In the genomic region with DNA sequence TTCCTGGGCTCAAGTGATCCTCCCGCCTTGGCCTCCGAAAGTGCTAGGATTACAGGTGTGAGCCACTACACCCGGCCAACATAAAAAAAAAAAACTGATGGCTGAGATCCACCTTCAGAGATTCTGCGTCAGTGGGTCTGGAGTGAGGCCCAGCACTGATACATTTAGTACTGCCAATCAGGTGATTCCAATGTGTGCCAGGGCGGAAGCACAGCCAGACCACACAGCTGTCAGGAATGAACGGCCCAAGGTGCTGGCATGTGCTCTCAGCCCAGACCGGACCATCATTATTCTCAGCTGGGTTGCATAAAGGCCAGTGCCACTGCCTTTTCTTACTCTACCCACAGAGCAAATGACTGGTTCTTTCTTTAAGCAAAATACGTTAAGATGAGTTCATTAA, we compare ENCODE assay signal across 1 cellular context.
TF ChIP-seq lines count a peak whose summit lies in the region.

No MANE protein-coding gene starts in this region.

TF ChIP-seq in HepG2, 621 proteins besides CTCF, POLR2A, EP300 and RAD21 (continued from another document):
- TF ChIP-seq, protein P1, sequence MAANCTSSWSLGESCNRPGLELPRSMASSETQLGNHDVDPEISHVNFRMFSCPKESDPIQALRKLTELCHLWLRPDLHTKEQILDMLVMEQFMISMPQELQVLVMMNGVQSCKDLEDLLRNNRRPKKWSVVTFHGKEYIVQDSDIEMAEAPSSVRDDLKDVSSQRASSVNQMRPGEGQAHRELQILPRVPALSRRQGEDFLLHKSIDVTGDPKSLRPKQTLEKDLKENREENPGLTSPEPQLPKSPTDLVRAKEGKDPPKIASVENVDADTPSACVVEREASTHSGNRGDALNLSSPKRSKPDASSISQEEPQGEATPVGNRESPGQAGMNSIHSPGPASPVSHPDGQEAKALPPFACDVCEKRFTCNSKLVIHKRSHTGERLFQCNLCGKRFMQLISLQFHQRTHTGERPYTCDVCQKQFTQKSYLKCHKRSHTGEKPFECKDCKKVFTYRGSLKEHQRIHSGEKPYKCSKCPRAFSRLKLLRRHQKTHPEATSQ (CRISPR knock-in tag; IDR thresholded peaks at IDR 0.05; ENCODE audit: borderline replicate concordance): no peak
- TF ChIP-seq, protein P2, sequence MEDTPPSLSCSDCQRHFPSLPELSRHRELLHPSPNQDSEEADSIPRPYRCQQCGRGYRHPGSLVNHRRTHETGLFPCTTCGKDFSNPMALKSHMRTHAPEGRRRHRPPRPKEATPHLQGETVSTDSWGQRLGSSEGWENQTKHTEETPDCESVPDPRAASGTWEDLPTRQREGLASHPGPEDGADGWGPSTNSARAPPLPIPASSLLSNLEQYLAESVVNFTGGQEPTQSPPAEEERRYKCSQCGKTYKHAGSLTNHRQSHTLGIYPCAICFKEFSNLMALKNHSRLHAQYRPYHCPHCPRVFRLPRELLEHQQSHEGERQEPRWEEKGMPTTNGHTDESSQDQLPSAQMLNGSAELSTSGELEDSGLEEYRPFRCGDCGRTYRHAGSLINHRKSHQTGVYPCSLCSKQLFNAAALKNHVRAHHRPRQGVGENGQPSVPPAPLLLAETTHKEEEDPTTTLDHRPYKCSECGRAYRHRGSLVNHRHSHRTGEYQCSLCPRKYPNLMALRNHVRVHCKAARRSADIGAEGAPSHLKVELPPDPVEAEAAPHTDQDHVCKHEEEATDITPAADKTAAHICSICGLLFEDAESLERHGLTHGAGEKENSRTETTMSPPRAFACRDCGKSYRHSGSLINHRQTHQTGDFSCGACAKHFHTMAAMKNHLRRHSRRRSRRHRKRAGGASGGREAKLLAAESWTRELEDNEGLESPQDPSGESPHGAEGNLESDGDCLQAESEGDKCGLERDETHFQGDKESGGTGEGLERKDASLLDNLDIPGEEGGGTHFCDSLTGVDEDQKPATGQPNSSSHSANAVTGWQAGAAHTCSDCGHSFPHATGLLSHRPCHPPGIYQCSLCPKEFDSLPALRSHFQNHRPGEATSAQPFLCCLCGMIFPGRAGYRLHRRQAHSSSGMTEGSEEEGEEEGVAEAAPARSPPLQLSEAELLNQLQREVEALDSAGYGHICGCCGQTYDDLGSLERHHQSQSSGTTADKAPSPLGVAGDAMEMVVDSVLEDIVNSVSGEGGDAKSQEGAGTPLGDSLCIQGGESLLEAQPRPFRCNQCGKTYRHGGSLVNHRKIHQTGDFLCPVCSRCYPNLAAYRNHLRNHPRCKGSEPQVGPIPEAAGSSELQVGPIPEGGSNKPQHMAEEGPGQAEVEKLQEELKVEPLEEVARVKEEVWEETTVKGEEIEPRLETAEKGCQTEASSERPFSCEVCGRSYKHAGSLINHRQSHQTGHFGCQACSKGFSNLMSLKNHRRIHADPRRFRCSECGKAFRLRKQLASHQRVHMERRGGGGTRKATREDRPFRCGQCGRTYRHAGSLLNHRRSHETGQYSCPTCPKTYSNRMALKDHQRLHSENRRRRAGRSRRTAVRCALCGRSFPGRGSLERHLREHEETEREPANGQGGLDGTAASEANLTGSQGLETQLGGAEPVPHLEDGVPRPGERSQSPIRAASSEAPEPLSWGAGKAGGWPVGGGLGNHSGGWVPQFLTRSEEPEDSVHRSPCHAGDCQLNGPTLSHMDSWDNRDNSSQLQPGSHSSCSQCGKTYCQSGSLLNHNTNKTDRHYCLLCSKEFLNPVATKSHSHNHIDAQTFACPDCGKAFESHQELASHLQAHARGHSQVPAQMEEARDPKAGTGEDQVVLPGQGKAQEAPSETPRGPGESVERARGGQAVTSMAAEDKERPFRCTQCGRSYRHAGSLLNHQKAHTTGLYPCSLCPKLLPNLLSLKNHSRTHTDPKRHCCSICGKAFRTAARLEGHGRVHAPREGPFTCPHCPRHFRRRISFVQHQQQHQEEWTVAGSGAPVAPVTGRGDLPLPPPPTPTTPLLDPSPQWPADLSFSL (CRISPR knock-in tag; IDR thresholded peaks at IDR 0.05): no peak
- TF ChIP-seq KAT2B (IDR thresholded peaks at IDR 0.05; ENCODE audit: borderline replicate concordance, low read depth, low read length): no peak
- TF ChIP-seq HNF1A (IDR thresholded peaks at IDR 0.05; ENCODE audit: low read depth): no peak
- no peak for TF ChIP-seq HNF1A (CRISPR knock-in tag; IDR thresholded peaks at IDR 0.05; ENCODE audit: borderline replicate concordance)
- no peak for TF ChIP-seq NR2C2 (CRISPR knock-in tag; IDR thresholded peaks at IDR 0.05; ENCODE audit: borderline replicate concordance)
- no peak for TF ChIP-seq PPARG (CRISPR knock-in tag; conservative IDR thresholded peaks at IDR 0.05)
- no peak for TF ChIP-seq HES4 (CRISPR knock-in tag; IDR thresholded peaks at IDR 0.05; ENCODE audit: borderline replicate concordance)
- no peak for TF ChIP-seq KDM3A (CRISPR knock-in tag; IDR thresholded peaks at IDR 0.05; ENCODE audit: low read depth)
- TF ChIP-seq NFE2 (CRISPR knock-in tag; IDR thresholded peaks at IDR 0.05): no peak
